Comparison of ENCODE assay signal across 8 cellular contexts in the genomic region with DNA sequence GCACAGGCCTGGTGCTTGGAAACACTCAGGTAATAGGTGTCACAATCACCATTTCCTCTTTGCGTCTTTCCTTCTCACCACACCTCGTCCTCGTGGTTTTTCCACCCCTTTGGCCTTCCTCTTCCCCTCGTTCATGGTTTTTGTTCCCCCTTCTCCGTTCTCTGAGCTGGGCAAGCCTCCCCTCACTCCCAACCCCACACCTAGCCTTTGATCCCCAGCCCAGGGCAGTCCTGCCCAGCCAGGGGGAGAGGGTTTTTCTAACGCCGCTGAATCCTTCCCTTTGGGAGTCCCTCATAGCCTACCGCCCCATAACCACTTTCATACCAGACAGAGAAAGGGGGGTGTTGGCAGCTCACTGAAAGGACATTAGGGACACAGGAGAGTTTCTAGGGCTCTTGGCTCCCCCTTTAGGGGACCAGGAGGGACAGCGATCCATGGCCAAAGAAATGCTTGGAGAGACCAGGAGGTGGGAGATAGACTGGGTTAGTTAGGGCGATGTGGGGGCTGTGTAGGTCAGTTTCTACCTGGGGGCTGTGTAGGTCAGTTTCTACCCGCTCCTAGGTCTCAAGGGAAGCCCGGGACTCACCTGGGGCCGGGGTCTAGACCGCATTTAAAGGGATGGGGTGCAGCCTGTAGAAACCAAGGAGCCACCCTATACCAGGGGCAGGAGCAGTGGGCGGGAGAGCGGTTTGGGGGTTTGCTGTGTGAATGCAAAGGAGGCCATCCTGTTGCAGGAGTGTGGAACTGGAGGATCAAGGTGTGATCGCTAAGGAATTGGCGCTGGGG.
A peak's percentile ranks its signal among the peaks of the same experiment; 100 is the strongest.
DNase-seq lines count a peak whose midpoint lies in the region; ATAC-seq and TF ChIP-seq lines count a peak whose summit lies in the region.

No MANE protein-coding gene starts in this region.

- ATAC-seq in GM21786 (IDR thresholded peaks at IDR 0.05; ENCODE audit: unreplicated experiment) = no peak
- ATAC-seq in HG02571 (IDR thresholded peaks at IDR 0.05; ENCODE audit: unreplicated experiment) = no peak

- peak overlapping the region; percentile 85 for H3K4me3 Mint-ChIP-seq in activated naive CD8-positive, alpha-beta T cell

- peak overlapping the region; percentile 94 for H3K4me3 ChIP-seq in HFF-Myc (replicated peaks; ENCODE audit: low read depth, low read length)

- TF ChIP-seq CTCF in HFF-Myc (IDR thresholded peaks at IDR 0.05; ENCODE audit: low read depth, low read length, missing control alignments) = peak; percentile 54

- peaks cover 18% of the 10 kb centered on the region for H3K27me3 Mint-ChIP-seq in activated naive CD8-positive, alpha-beta T cell

- peaks cover 21% of the 10 kb centered on the region for H3K4me1 Mint-ChIP-seq in activated naive CD8-positive, alpha-beta T cell (ENCODE audit: low read depth)

- DNase-seq in AG20443 (ENCODE audit: low spot score) (peak; percentile 55), HFF-Myc (ENCODE audit: extremely low read depth, low read depth) (peak; percentile 38), iPS-NIHi11 (ENCODE audit: low spot score) (peak; percentile 32), stromal cell of bone marrow (ENCODE audit: low read depth) (peak; percentile 38)
- DNase-seq in stimulated activated CD8-positive, alpha-beta memory T cell treated with anti-CD3 and anti-CD28 coated beads, Interleukin-4, amount 100 ng/mL, for 48 hours = no peak

- no peaks in the 10 kb centered on the region for H3K36me3 Mint-ChIP-seq in activated naive CD8-positive, alpha-beta T cell

- no peak overlapping the region for H3K27ac Mint-ChIP-seq in activated naive CD8-positive, alpha-beta T cell

- no peaks in the 10 kb centered on the region for H3K9me3 Mint-ChIP-seq in activated naive CD8-positive, alpha-beta T cell (ENCODE audit: low read depth)
